Comparison of ENCODE assay signal across 2 cellular contexts in genomic region chr7:139367438-139368155, GRCh38.
TF ChIP-seq lines count a peak whose summit lies in the region.

No MANE protein-coding gene starts in this region.

TF ChIP-seq in GM23338, 12 proteins besides CTCF, POLR2A, EP300 and RAD21 (continued from another document):
- no peak for TF ChIP-seq ZNF462 (CRISPR knock-in tag; IDR thresholded peaks at IDR 0.05)
- TF ChIP-seq ZNF114 (CRISPR knock-in tag; IDR thresholded peaks at IDR 0.05), result no peak
- TF ChIP-seq ZNF331 (CRISPR knock-in tag; IDR thresholded peaks at IDR 0.05; ENCODE audit: low read depth), result no peak
- no peak for TF ChIP-seq ETS1 (IDR thresholded peaks at IDR 0.05)
- no peak for TF ChIP-seq REST (IDR thresholded peaks at IDR 0.05; ENCODE audit: unreplicated experiment)
- TF ChIP-seq EZH2 (IDR thresholded peaks at IDR 0.05; ENCODE audit: low read depth, unreplicated experiment), result no peak
- no peak for TF ChIP-seq JUNB (IDR thresholded peaks at IDR 0.05; ENCODE audit: unreplicated experiment)
- no peak for TF ChIP-seq CREB1 (CRISPR knock-in tag; IDR thresholded peaks at IDR 0.05; ENCODE audit: low read depth)
- TF ChIP-seq NANOG (IDR thresholded peaks at IDR 0.05; ENCODE audit: borderline replicate concordance), result no peak
- no peak for TF ChIP-seq POLR2AphosphoS5 (IDR thresholded peaks at IDR 0.05; ENCODE audit: low read depth)

TF ChIP-seq in WTC11, 78 proteins besides CTCF, POLR2A, EP300 and RAD21 (continued from another document):
- TF ChIP-seq AFF4 (CRISPR knock-in tag; IDR thresholded peaks at IDR 0.05; ENCODE audit: borderline replicate concordance) (no peak), ZNF121 (CRISPR knock-in tag; IDR thresholded peaks at IDR 0.05) (no peak), SP1 (CRISPR knock-in tag; conservative IDR thresholded peaks at IDR 0.05) (no peak), ATF1 (CRISPR knock-in tag; IDR thresholded peaks at IDR 0.05) (no peak), GTF2I (CRISPR knock-in tag; conservative IDR thresholded peaks at IDR 0.05) (no peak), NFE2L1 (CRISPR knock-in tag; IDR thresholded peaks at IDR 0.05) (no peak), ATF2 (CRISPR knock-in tag; IDR thresholded peaks at IDR 0.05; ENCODE audit: borderline replicate concordance, low read depth) (no peak), SOX15 (CRISPR knock-in tag; IDR thresholded peaks at IDR 0.05) (no peak), ZNF396 (CRISPR knock-in tag; IDR thresholded peaks at IDR 0.05; ENCODE audit: borderline replicate concordance) (no peak), EMX1 (CRISPR knock-in tag; IDR thresholded peaks at IDR 0.05) (no peak), ZBTB43 (CRISPR knock-in tag; IDR thresholded peaks at IDR 0.05) (no peak), ZNF232 (CRISPR knock-in tag; IDR thresholded peaks at IDR 0.05) (no peak), FOXJ3 (CRISPR knock-in tag; IDR thresholded peaks at IDR 0.05; ENCODE audit: borderline replicate concordance) (no peak), RORB (CRISPR knock-in tag; IDR thresholded peaks at IDR 0.05) (no peak)
